In the genomic region with DNA sequence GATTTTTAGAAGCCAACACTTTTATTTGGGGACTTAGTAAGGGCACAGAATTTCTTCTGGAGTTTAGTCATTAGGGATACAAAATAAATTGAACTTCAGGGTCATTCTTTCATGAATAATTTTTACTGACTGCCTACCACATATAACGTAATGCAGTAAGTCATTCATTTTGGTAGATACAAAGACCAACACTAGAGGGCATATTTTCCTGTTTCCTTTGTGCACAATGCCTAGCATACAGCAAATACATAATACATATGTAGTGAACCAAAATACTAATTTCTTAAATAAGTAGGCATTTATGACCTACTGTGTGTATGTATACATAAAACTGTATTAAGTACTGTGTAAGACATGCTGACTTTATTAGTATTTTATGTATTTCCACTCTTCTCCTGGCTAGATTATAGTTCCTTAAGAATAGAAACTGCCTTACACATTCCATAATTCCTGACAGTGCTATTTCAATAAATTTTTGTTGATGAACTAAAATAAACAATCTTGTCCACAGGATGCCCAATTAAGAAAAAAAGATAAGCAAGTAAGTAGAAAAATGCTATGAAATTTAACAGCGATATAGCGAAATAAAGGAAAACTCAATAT, we compare ENCODE assay signal across 8 cellular contexts. TPM values are rescaled to one million over a fixed set of nuclear protein-coding genes. Genes with fewer than 3 reads are reported as not detected.
DNase-seq lines count a peak whose midpoint lies in the region; ATAC-seq and TF ChIP-seq lines count a peak whose summit lies in the region.

No MANE protein-coding gene starts in this region.

- H3T11ph ChIP-seq in H9 (ENCODE audit: low read length) = no peak overlapping the region

- H3K9me3 ChIP-seq in H9 (ENCODE audit: control insufficient read depth, low read depth, low read length) (no peaks in the 10 kb centered on the region), suprapubic skin (no peaks in the 10 kb centered on the region)

- H3K23me2 ChIP-seq in H9 (ENCODE audit: insufficient read length, low read depth, low read length, poor library complexity, severe bottlenecking) = no peaks in the 10 kb centered on the region

- no peak overlapping the region for H3K18ac ChIP-seq in H9 (ENCODE audit: insufficient read length, low read depth, low read length)

- no peak overlapping the region for H3K56ac ChIP-seq in H9 (ENCODE audit: insufficient read length, low read depth, low read length)

- POLR2A ChIA-PET in WTC11 (lab: Charles Lee) = no interaction called here

- no peak overlapping the region for H3K27ac Mint-ChIP-seq in H9
- H3K27ac Mint-ChIP-seq in WTC11 = no peak overlapping the region

- H3K9me3 Mint-ChIP-seq in H9 = no peaks in the 10 kb centered on the region
- no peaks in the 10 kb centered on the region for H3K9me3 Mint-ChIP-seq in WTC11

- WGBS in H9 (ENCODE audit: extremely low coverage, insufficient read length, low lambda C conversion rate) = no CpG with 5 or more reads among the region's 3 CpGs
- WGBS in suprapubic skin = 83% methylated on average over 3 of the region's 3 CpGs

- H3K23ac ChIP-seq in H9 (ENCODE audit: insufficient read length, low read depth, low read length) = no peak overlapping the region

- no peak overlapping the region for H2AK5ac ChIP-seq in H9 (ENCODE audit: insufficient read length, low read length)

- no peak overlapping the region for H3K14ac ChIP-seq in H9 (ENCODE audit: insufficient read depth, low read length)

- H3K9ac ChIP-seq in H9 (ENCODE audit: extremely low read depth, insufficient read length, low read length) = no peak overlapping the region

- H2BK5ac ChIP-seq in H9 (ENCODE audit: insufficient read length, low read length) = no peak overlapping the region

- ATAC-seq in WTC11 (peak; percentile 70), left ventricle myocardium superior (peak; percentile 67)

- no peak for TF ChIP-seq EP300 in suprapubic skin (IDR thresholded peaks at IDR 0.05)

- no peak overlapping the region for H4K8ac ChIP-seq in H9 (replicated peaks; ENCODE audit: insufficient read length, low read depth, low read length)

- H3K4me3 Mint-ChIP-seq in H9 = no peak overlapping the region
- no peak overlapping the region for H3K4me3 Mint-ChIP-seq in WTC11

- H3K4me1 ChIP-seq in H9 (ENCODE audit: insufficient read depth, low read length) (no peaks in the 10 kb centered on the region), suprapubic skin (peaks cover 41% of the 10 kb centered on the region)

- H3K36me3 Mint-ChIP-seq in H9 (ENCODE audit: insufficient read depth in 1 of 3, low read depth in 3 of 3) (peaks cover 3 to 5% (median 4%) of the 10 kb centered on the region in 3 experiments; a peak in 2 of 7 replicates), WTC11 (peaks cover 2% of the 10 kb centered on the region; the same call in 1 of the 2 replicates)

- H3K79me2 ChIP-seq in H9 (ENCODE audit: insufficient read depth, low read length) = peaks cover 4% of the 10 kb centered on the region; the same call in 1 of the 2 replicates

- CTCF ChIA-PET in WTC11 (lab: Charles Lee) = interaction anchor here (0.7 to 1.2 kb wide), 6 partner anchors 8 to 156 kb away, joined by 3 to 5 read pairs (median 3); a partner anchor contains a TSS

- no peaks in the 10 kb centered on the region for H3K27me3 ChIP-seq in H9 (ENCODE audit: insufficient read depth, low read length)
- no peaks in the 10 kb centered on the region for H3K27me3 ChIP-seq in suprapubic skin

- no peak overlapping the region for H2BK20ac ChIP-seq in H9 (ENCODE audit: low read depth, low read length, poor library complexity, severe bottlenecking)

- no peaks in the 10 kb centered on the region for H3K79me1 ChIP-seq in H9 (ENCODE audit: insufficient read depth, low read depth, low read length, poor library complexity, severe bottlenecking)

- H4K5ac ChIP-seq in H9 (ENCODE audit: insufficient read length, low read depth, low read length) = no peak overlapping the region

- TF ChIP-seq CTCF in H9 (conservative IDR thresholded peaks at IDR 0.05) = peak; percentile 77
- peak; percentile 40; the same call in 1 of the 2 replicates for TF ChIP-seq CTCF in WTC11 (IDR thresholded peaks at IDR 0.05)
- TF ChIP-seq CTCF in suprapubic skin (IDR thresholded peaks at IDR 0.05) = peak; percentile 37 to 38

- H2BK120ac ChIP-seq in H9 (ENCODE audit: low read depth, low read length, poor library complexity, severe bottlenecking) = no peak overlapping the region

- DNase-seq in NCI-H524 (lab: John Stamatoyannopoulos, UW) (peak; percentile 15 to 56), NCI-H524 treated with DMSO at 0.1 percent for 48 hours (lab: John Stamatoyannopoulos, UW) (no peak), H9 (no peak), NCI-H1105 treated with DMSO at 0.1 percent for 48 hours (lab: John Stamatoyannopoulos, UW) (peak; percentile 48), WTC11 (ENCODE audit: low spot score) (no peak), left ventricle myocardium superior (no peak), suprapubic skin (ENCODE audit: low spot score in 2 of 2) (no peak), ecto neural progenitor cell (ENCODE audit: low spot score) (no peak)

- no peak overlapping the region for H3K27ac ChIP-seq in H9 (ENCODE audit: insufficient read length, low read depth, low read length)
- no peak overlapping the region for H3K27ac ChIP-seq in suprapubic skin

- no peak overlapping the region for H4K91ac ChIP-seq in H9 (ENCODE audit: insufficient read length, low read depth, low read length)

- H4K20me1 ChIP-seq in H9 (ENCODE audit: control insufficient read depth, insufficient read depth, insufficient read length) = no peaks in the 10 kb centered on the region

- H2BK12ac ChIP-seq in H9 (ENCODE audit: insufficient read length, low read depth, low read length) = no peak overlapping the region

- peaks cover 24 to 33% of the 10 kb centered on the region in 2 experiments for H3K4me1 Mint-ChIP-seq in H9
- peaks cover 43% of the 10 kb centered on the region for H3K4me1 Mint-ChIP-seq in WTC11

- no peak overlapping the region for H2BK15ac ChIP-seq in H9 (ENCODE audit: low read depth, low read length)

- no peak for TF ChIP-seq POLR2A in suprapubic skin (IDR thresholded peaks at IDR 0.05)

- H3K27me3 Mint-ChIP-seq in H9 (ENCODE audit: low read depth) (no peaks in the 10 kb centered on the region), WTC11 (ENCODE audit: low read depth) (no peaks in the 10 kb centered on the region)

- H3K4ac ChIP-seq in H9 (ENCODE audit: low read depth, low read length) = no peak overlapping the region

- H2AFZ ChIP-seq in H9 (ENCODE audit: low read length) = no peak overlapping the region

- H3K4me3 ChIP-seq in suprapubic skin = no peak overlapping the region

- H3K4me2 ChIP-seq in H9 (ENCODE audit: insufficient read depth, insufficient read length, low read length) = no peak overlapping the region

- no peaks in the 10 kb centered on the region for H3K36me3 ChIP-seq in suprapubic skin

- intact Hi-C loops in left ventricle myocardium superior (cut with micrococcal nuclease) = no loop called here

TF ChIP-seq in WTC11, 78 proteins besides CTCF, POLR2A, EP300 and RAD21 (continues in another document):
- TF ChIP-seq, protein P1, sequence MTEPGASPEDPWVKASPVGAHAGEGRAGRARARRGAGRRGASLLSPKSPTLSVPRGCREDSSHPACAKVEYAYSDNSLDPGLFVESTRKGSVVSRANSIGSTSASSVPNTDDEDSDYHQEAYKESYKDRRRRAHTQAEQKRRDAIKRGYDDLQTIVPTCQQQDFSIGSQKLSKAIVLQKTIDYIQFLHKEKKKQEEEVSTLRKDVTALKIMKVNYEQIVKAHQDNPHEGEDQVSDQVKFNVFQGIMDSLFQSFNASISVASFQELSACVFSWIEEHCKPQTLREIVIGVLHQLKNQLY (CRISPR knock-in tag; IDR thresholded peaks at IDR 0.05) = no peak
- no peak for TF ChIP-seq GRHL2 (CRISPR knock-in tag; IDR thresholded peaks at IDR 0.05; ENCODE audit: insufficient replicate concordance, severe bottlenecking)
- TF ChIP-seq, protein P2, sequence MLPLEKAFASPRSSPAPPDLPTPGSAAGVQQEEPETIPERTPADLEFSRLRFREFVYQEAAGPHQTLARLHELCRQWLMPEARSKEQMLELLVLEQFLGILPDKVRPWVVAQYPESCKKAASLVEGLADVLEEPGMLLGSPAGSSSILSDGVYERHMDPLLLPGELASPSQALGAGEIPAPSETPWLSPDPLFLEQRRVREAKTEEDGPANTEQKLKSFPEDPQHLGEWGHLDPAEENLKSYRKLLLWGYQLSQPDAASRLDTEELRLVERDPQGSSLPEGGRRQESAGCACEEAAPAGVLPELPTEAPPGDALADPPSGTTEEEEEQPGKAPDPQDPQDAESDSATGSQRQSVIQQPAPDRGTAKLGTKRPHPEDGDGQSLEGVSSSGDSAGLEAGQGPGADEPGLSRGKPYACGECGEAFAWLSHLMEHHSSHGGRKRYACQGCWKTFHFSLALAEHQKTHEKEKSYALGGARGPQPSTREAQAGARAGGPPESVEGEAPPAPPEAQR (CRISPR knock-in tag; IDR thresholded peaks at IDR 0.05) = no peak
- TF ChIP-seq, protein P3, sequence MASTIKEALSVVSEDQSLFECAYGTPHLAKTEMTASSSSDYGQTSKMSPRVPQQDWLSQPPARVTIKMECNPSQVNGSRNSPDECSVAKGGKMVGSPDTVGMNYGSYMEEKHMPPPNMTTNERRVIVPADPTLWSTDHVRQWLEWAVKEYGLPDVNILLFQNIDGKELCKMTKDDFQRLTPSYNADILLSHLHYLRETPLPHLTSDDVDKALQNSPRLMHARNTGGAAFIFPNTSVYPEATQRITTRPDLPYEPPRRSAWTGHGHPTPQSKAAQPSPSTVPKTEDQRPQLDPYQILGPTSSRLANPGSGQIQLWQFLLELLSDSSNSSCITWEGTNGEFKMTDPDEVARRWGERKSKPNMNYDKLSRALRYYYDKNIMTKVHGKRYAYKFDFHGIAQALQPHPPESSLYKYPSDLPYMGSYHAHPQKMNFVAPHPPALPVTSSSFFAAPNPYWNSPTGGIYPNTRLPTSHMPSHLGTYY (CRISPR knock-in tag; IDR thresholded peaks at IDR 0.05) = no peak
- TF ChIP-seq PRRX2 (CRISPR knock-in tag; IDR thresholded peaks at IDR 0.05) = no peak
- TF ChIP-seq JAZF1 (CRISPR knock-in tag; IDR thresholded peaks at IDR 0.05) = no peak
- TF ChIP-seq KAT7 (CRISPR knock-in tag; IDR thresholded peaks at IDR 0.05; ENCODE audit: borderline replicate concordance) = no peak

RNA-seq across cellular contexts. Expression of a gene that starts 47.9 kb away (rescaled TPM):
- total RNA-seq in H9 (2021) (93.5 and 96.7 TPM in 2 replicates), WTC11 (2021) (74.2 to 83.8 TPM (median 77.0 TPM) in 3 replicates), left ventricle myocardium superior (40.7 TPM), suprapubic skin (10 to 100 TPM; 39.0 to 88.6 (median 47.5) TPM)

Comparison
In these comparisons a context has a peak if more than half of its experiments do, and no peak if none do; other contexts are left out.
1. DNase-seq: peak in NCI-H524 (2 of 2) and NCI-H1105 treated with DMSO at 0.1 percent for 48 hours (single experiment); none in NCI-H524 treated with DMSO at 0.1 percent for 48 hours (single experiment), H9 (single experiment), WTC11 (single experiment), left ventricle myocardium superior (single experiment), suprapubic skin (0 of 2) and ecto neural progenitor cell (single experiment).
2. Peak in every context shown above with its lines, with median percentiles within 50 percentile points of each other: CTCF ChIP-seq.